11 cellular contexts compared by ENCODE assay signal in genomic region chr17:80855196-80855967, GRCh38.
A peak's percentile ranks its signal among the peaks of the same experiment; 100 is the strongest.
DNase-seq lines count a peak whose midpoint lies in the region; ATAC-seq lines count a peak whose summit lies in the region.
"Had no signal": no experiment of that assay in that cellular context is flagged by ENCODE, and none has a peak within 500 bp of the region (broad histone marks: within the 10 kb centered on the region; RNA-seq: fewer than 3 reads in every experiment).

No MANE protein-coding gene starts in this region.

- intact Hi-C loops in activated CD4-positive, alpha-beta T cell treated with anti-CD3 and anti-CD28 coated beads, Interleukin-2, amount 10 ng/mL, durations not matched to agents 24 days and 14 days (cut with micrococcal nuclease) = loop anchor here (5.0 kb wide), 1 partner anchor 68 kb away; no protein-coding TSS in a partner anchor

- ATAC-seq in effector memory CD8-positive, alpha-beta T cell (replicated peaks) = no peak
- ATAC-seq in GM18520 (IDR thresholded peaks at IDR 0.05; ENCODE audit: unreplicated experiment) = no peak

- peak overlapping the region; percentile 62 for H3K4me3 Mint-ChIP-seq in activated CD4-positive, alpha-beta T cell treated with anti-CD3 and anti-CD28 coated beads, Interleukin-2, amount 10 ng/mL, durations not matched to agents 24 days and 14 days
- peak overlapping the region in 1 of 2 donors; percentile 23 for H3K4me3 Mint-ChIP-seq in effector memory CD8-positive, alpha-beta T cell

- peak overlapping the region; percentile 99 for H3K27ac ChIP-seq in SJSA1

- peaks cover 69% of the 10 kb centered on the region for H3K36me3 Mint-ChIP-seq in activated CD4-positive, alpha-beta T cell treated with anti-CD3 and anti-CD28 coated beads, Interleukin-2, amount 10 ng/mL, durations not matched to agents 24 days and 14 days (ENCODE audit: low read depth)
- H3K36me3 Mint-ChIP-seq in effector memory CD8-positive, alpha-beta T cell (ENCODE audit: insufficient read depth) = peaks cover 22% of the 10 kb centered on the region

- H3K9me3 ChIP-seq in SJSA1 (replicated peaks) (no peaks in the 10 kb centered on the region), skeletal muscle satellite cell (replicated peaks; ENCODE audit: low read length) (no peaks in the 10 kb centered on the region)

- H3K27ac Mint-ChIP-seq in activated CD4-positive, alpha-beta T cell treated with anti-CD3 and anti-CD28 coated beads, Interleukin-2, amount 10 ng/mL, durations not matched to agents 24 days and 14 days = peak overlapping the region; percentile 91
- H3K27ac Mint-ChIP-seq in effector memory CD8-positive, alpha-beta T cell = peak overlapping the region; percentile 87 to 90

- H3K4me2 ChIP-seq in skeletal muscle satellite cell (ENCODE audit: low read length) = no peak overlapping the region

- DNase-seq in activated CD4-positive, alpha-beta T cell treated with anti-CD3 and anti-CD28 coated beads, Interleukin-2, amount 10 ng/mL, durations not matched to agents 24 days and 14 days = no peak
- DNase-seq in activated CD4-positive, alpha-beta T cell treated with anti-CD3 and anti-CD28 coated beads, Interleukin-2, amount 50 U/mL, for 1 hour = no peak
- no peak for DNase-seq in SJSA1 (ENCODE audit: low read depth in 1 of 2, low spot score in 2 of 2)
- DNase-seq in effector memory CD8-positive, alpha-beta T cell = no peak
- DNase-seq in NCI-H2081 (lab: John Stamatoyannopoulos, UW) = no peak
- no peak for DNase-seq in HPDE6-E6E7 (ENCODE audit: extremely low spot score)
- DNase-seq: effector CD8-positive, alpha-beta T cell; left colon; NCI-H446 treated with DMSO at 0.1 percent for 48 hours had no signal

- H3K9ac ChIP-seq in skeletal muscle satellite cell (ENCODE audit: low read depth, low read length) = peak overlapping the region; percentile 59

- H3K27me3 ChIP-seq in SJSA1 (replicated peaks) (no peaks in the 10 kb centered on the region), skeletal muscle satellite cell (ENCODE audit: control insufficient read depth, insufficient read depth, low read length) (no peaks in the 10 kb centered on the region)

- H3K4me1 Mint-ChIP-seq in activated CD4-positive, alpha-beta T cell treated with anti-CD3 and anti-CD28 coated beads, Interleukin-2, amount 10 ng/mL, durations not matched to agents 24 days and 14 days = peaks cover 69% of the 10 kb centered on the region
- peaks cover 20 to 24% of the 10 kb centered on the region in 2 donors for H3K4me1 Mint-ChIP-seq in effector memory CD8-positive, alpha-beta T cell (ENCODE audit: low read depth in 2 of 2)

- H3K4me1 ChIP-seq in SJSA1 (replicated peaks) (peaks cover 55% of the 10 kb centered on the region), skeletal muscle satellite cell (ENCODE audit: control insufficient read depth, insufficient read depth, low read length) (peaks cover 63% of the 10 kb centered on the region)

- peaks cover 46% of the 10 kb centered on the region for H3K36me3 ChIP-seq in SJSA1
- H3K36me3 ChIP-seq in skeletal muscle satellite cell (ENCODE audit: insufficient read depth, low read length) = peaks cover 8% of the 10 kb centered on the region

- no peaks in the 10 kb centered on the region for H3K27me3 Mint-ChIP-seq in activated CD4-positive, alpha-beta T cell treated with anti-CD3 and anti-CD28 coated beads, Interleukin-2, amount 10 ng/mL, durations not matched to agents 24 days and 14 days
- H3K27me3 Mint-ChIP-seq in effector memory CD8-positive, alpha-beta T cell = no peaks in the 10 kb centered on the region

- no peak overlapping the region for H3K4me3 ChIP-seq in SJSA1
- H3K4me3 ChIP-seq in skeletal muscle satellite cell (ENCODE audit: low read length) = no peak overlapping the region

- no peaks in the 10 kb centered on the region for H3K9me3 Mint-ChIP-seq in activated CD4-positive, alpha-beta T cell treated with anti-CD3 and anti-CD28 coated beads, Interleukin-2, amount 10 ng/mL, durations not matched to agents 24 days and 14 days
- H3K9me3 Mint-ChIP-seq in effector memory CD8-positive, alpha-beta T cell = no peaks in the 10 kb centered on the region
